ENCODE assay signal across 8 cellular contexts in genomic region chr2:239252433-239253200, GRCh38.
A peak's percentile ranks its signal among the peaks of the same experiment; 100 is the strongest.
DNase-seq lines count a peak whose midpoint lies in the region; ATAC-seq and TF ChIP-seq lines count a peak whose summit lies in the region.

No MANE protein-coding gene starts in this region.

- H3K27me3 ChIP-seq in liver (ENCODE audit: control insufficient read depth in 4 of 4, insufficient read depth in 4 of 4, low read length in 3 of 4) (no peaks in the 10 kb centered on the region), upper lobe of right lung (no peaks in the 10 kb centered on the region), mammary epithelial cell (ENCODE audit: insufficient read depth, low read length) (no peaks in the 10 kb centered on the region)

- in situ Hi-C loops in mammary epithelial cell (cut with MboI; ENCODE audit: low sequenced_read_pairs in 2 of 2) = no loop called here

- H3K9me3 Mint-ChIP-seq in activated T-cell treated with anti-CD3 and anti-CD28 coated beads, Interleukin-2, amount 50 U/mL, for 72 hours = peaks cover 1 to 2% of the 10 kb centered on the region in 2 donors
- H3K9me3 Mint-ChIP-seq in activated naive CD8-positive, alpha-beta T cell treated with anti-CD3 and anti-CD28 coated beads, Interleukin-2, amount 10 ng/mL, durations not matched to agents 7 days and 5 days = peaks cover 3% of the 10 kb centered on the region

- peaks cover 3% of the 10 kb centered on the region for H4K20me1 ChIP-seq in mammary epithelial cell (ENCODE audit: insufficient read depth, low read length)

- BruUV-seq in mammary epithelial cell (replicated peaks; lab: Mats Ljungman, UMichigan) = no TSS peak

- H2AFZ ChIP-seq in mammary epithelial cell (ENCODE audit: low read depth, low read length) = no peak overlapping the region

- DNase-seq in activated T-cell treated with anti-CD3 and anti-CD28 coated beads, Interleukin-2, amount 50 U/mL, for 72 hours = no peak
- DNase-seq in activated T-cell treated with anti-CD3 and anti-CD28 coated beads, Interleukin-2, amount 50 U/mL, for 48 hours = no peak
- no peak for DNase-seq in activated naive CD8-positive, alpha-beta T cell treated with anti-CD3 and anti-CD28 coated beads, Interleukin-2, amount 10 ng/mL, durations not matched to agents 7 days and 5 days
- no peak for DNase-seq in upper lobe of right lung
- DNase-seq in medulla oblongata (ENCODE audit: extremely low spot score) = no peak
- DNase-seq in mammary epithelial cell = no peak

- ATAC-seq in activated T-cell treated with anti-CD3 and anti-CD28 coated beads, Interleukin-2, amount 50 U/mL, for 72 hours (replicated peaks in 1 of 2) = peak in 1 of 2 donors; percentile 42
- no peak for ATAC-seq in activated naive CD8-positive, alpha-beta T cell treated with anti-CD3 and anti-CD28 coated beads, Interleukin-2, amount 10 ng/mL, durations not matched to agents 7 days and 5 days (ENCODE audit: low read depth)
- ATAC-seq in upper lobe of right lung (peak; percentile 51), GM21526 (IDR thresholded peaks at IDR 0.05; ENCODE audit: low FRiP score, unreplicated experiment) (no peak)

- H3K4me2 ChIP-seq in mammary epithelial cell (ENCODE audit: insufficient read depth, low read depth, low read length) = no peak overlapping the region

- intact Hi-C loops in upper lobe of right lung (cut with DNase I) (no loop called here), mammary epithelial cell (cut with micrococcal nuclease) (no loop called here)

- TF ChIP-seq CTCF in liver (IDR thresholded peaks at IDR 0.05; ENCODE audit: low read depth, low read length, missing input control) (no peak), upper lobe of right lung (IDR thresholded peaks at IDR 0.05) (no peak), mammary epithelial cell (conservative IDR thresholded peaks at IDR 0.05 in 1 of 2, IDR thresholded peaks at IDR 0.05 in 1 of 2; ENCODE audit: extremely low read depth in 1 of 2, insufficient read depth in 1 of 2, low read depth in 1 of 2, low read length in 2 of 2) (no peak)

- H3K9ac ChIP-seq in liver (ENCODE audit: low read depth in 1 of 2, low read length in 2 of 2) = no peak overlapping the region
- no peak overlapping the region for H3K9ac ChIP-seq in mammary epithelial cell (ENCODE audit: insufficient read depth, low read length)

- H3K4me3 Mint-ChIP-seq in activated T-cell treated with anti-CD3 and anti-CD28 coated beads, Interleukin-2, amount 50 U/mL, for 72 hours = peak overlapping the region; percentile 75 to 80
- H3K4me3 Mint-ChIP-seq in activated naive CD8-positive, alpha-beta T cell treated with anti-CD3 and anti-CD28 coated beads, Interleukin-2, amount 10 ng/mL, durations not matched to agents 7 days and 5 days = peak overlapping the region; percentile 67

- H3K27ac ChIP-seq in liver (ENCODE audit: low read depth in 1 of 2, low read length in 2 of 2) = no peak overlapping the region
- H3K27ac ChIP-seq in upper lobe of right lung = no peak overlapping the region
- no peak overlapping the region for H3K27ac ChIP-seq in mammary epithelial cell (ENCODE audit: insufficient read depth, low read depth, low read length)

- POLR2A ChIA-PET in activated naive CD8-positive, alpha-beta T cell treated with anti-CD3 and anti-CD28 coated beads, Interleukin-2, amount 10 ng/mL, durations not matched to agents 7 days and 5 days (lab: Charles Lee) = interaction anchor here (1.1 to 1.5 kb wide), 3 partner anchors 10 to 43 kb away, joined by 3 to 4 read pairs (median 3); no protein-coding TSS in a partner anchor

- H3K27me3 Mint-ChIP-seq in activated T-cell treated with anti-CD3 and anti-CD28 coated beads, Interleukin-2, amount 50 U/mL, for 72 hours (ENCODE audit: low read depth) = peaks cover 21% of the 10 kb centered on the region
- H3K27me3 Mint-ChIP-seq in activated naive CD8-positive, alpha-beta T cell treated with anti-CD3 and anti-CD28 coated beads, Interleukin-2, amount 10 ng/mL, durations not matched to agents 7 days and 5 days = peaks cover 2% of the 10 kb centered on the region

- H3K4me1 ChIP-seq in liver (ENCODE audit: control insufficient read depth in 4 of 4, insufficient read depth in 4 of 4, low read length in 3 of 4) (peaks cover 0 to 4% (median 0%) of the 10 kb centered on the region in 4 donors), upper lobe of right lung (peaks cover 28% of the 10 kb centered on the region), mammary epithelial cell (ENCODE audit: insufficient read depth, low read length) (peaks cover 7% of the 10 kb centered on the region)

- CTCF ChIA-PET in mammary epithelial cell (lab: Charles Lee; ENCODE audit: low non-redundant PET) = no interaction called here

- TF ChIP-seq RAD21 in liver (IDR thresholded peaks at IDR 0.05) = no peak

- dilution Hi-C loops in mammary epithelial cell (cut with HindIII; ENCODE audit: low sequenced_read_pairs) = loop anchor here (5.0 kb wide), 1 partner anchor 100 kb away; no protein-coding TSS in a partner anchor

- peaks cover 86% of the 10 kb centered on the region for H3K4me1 Mint-ChIP-seq in activated T-cell treated with anti-CD3 and anti-CD28 coated beads, Interleukin-2, amount 50 U/mL, for 72 hours (ENCODE audit: low read depth)
- peaks cover 27% of the 10 kb centered on the region for H3K4me1 Mint-ChIP-seq in activated naive CD8-positive, alpha-beta T cell treated with anti-CD3 and anti-CD28 coated beads, Interleukin-2, amount 10 ng/mL, durations not matched to agents 7 days and 5 days

- H3K79me2 ChIP-seq in mammary epithelial cell (ENCODE audit: insufficient read depth, low read length) = peaks cover 30% of the 10 kb centered on the region

- H3K36me3 ChIP-seq in liver (ENCODE audit: control insufficient read depth in 4 of 4, insufficient read depth in 3 of 4, low read depth in 1 of 4, low read length in 3 of 4) (no peaks in the 10 kb centered on the region), upper lobe of right lung (no peaks in the 10 kb centered on the region), mammary epithelial cell (ENCODE audit: insufficient read depth, low read length) (no peaks in the 10 kb centered on the region)

- H3K4me3 ChIP-seq in liver (ENCODE audit: low read depth in 1 of 3, low read length in 3 of 3) (no peak overlapping the region), upper lobe of right lung (no peak overlapping the region), mammary epithelial cell (replicated peaks in 1 of 3; ENCODE audit: insufficient read depth in 1 of 3, low read depth in 2 of 3, low read length in 3 of 3) (no peak overlapping the region)

- peaks cover 3 to 5% of the 10 kb centered on the region in 2 donors for H3K36me3 Mint-ChIP-seq in activated T-cell treated with anti-CD3 and anti-CD28 coated beads, Interleukin-2, amount 50 U/mL, for 72 hours (ENCODE audit: insufficient read depth in 2 of 2)
- H3K36me3 Mint-ChIP-seq in activated naive CD8-positive, alpha-beta T cell treated with anti-CD3 and anti-CD28 coated beads, Interleukin-2, amount 10 ng/mL, durations not matched to agents 7 days and 5 days = peaks cover 15% of the 10 kb centered on the region

- WGBS in liver = 69% methylated on average over 25 of the region's 25 CpGs
- 95% methylated on average over 25 of the region's 25 CpGs for WGBS in mammary epithelial cell (ENCODE audit: low coverage, missing lambda C conversion rate)

- no peaks in the 10 kb centered on the region for H3K9me3 ChIP-seq in liver (ENCODE audit: control insufficient read depth in 4 of 4, low read length in 3 of 4)
- no peaks in the 10 kb centered on the region for H3K9me3 ChIP-seq in upper lobe of right lung
- H3K9me3 ChIP-seq in mammary epithelial cell (replicated peaks; ENCODE audit: insufficient read depth, low read length) = no peaks in the 10 kb centered on the region

- no peak overlapping the region for H3K27ac Mint-ChIP-seq in activated T-cell treated with anti-CD3 and anti-CD28 coated beads, Interleukin-2, amount 50 U/mL, for 72 hours
- H3K27ac Mint-ChIP-seq in activated naive CD8-positive, alpha-beta T cell treated with anti-CD3 and anti-CD28 coated beads, Interleukin-2, amount 10 ng/mL, durations not matched to agents 7 days and 5 days = peak overlapping the region; percentile 78

TF ChIP-seq in liver, 16 proteins besides CTCF, POLR2A, EP300 and RAD21:
- no peak for TF ChIP-seq GABPA (IDR thresholded peaks at IDR 0.05 in 1 of 2, conservative IDR thresholded peaks at IDR 0.05 in 1 of 2)
- peak; percentile 12 for TF ChIP-seq NR2F2 (IDR thresholded peaks at IDR 0.05)
